ENCODE assay signal across 19 cellular contexts in genomic region chr17:73548620-73549311, GRCh38.
DNase-seq lines count a peak whose midpoint lies in the region; ATAC-seq and TF ChIP-seq lines count a peak whose summit lies in the region.
"Had no signal": no experiment of that assay in that cellular context is flagged by ENCODE, and none has a peak within 500 bp of the region (broad histone marks: within the 10 kb centered on the region; RNA-seq: fewer than 3 reads in every experiment).

No MANE protein-coding gene starts in this region.

- peak; percentile 21 for ATAC-seq in left lung
- ATAC-seq: PC-3 had no signal

- H3K9ac ChIP-seq in neuronal stem cell (ENCODE audit: low read depth, low read length, poor library complexity): no peak overlapping the region

- DNase-seq in cardiac muscle cell (ENCODE audit: low read depth in 1 of 2, low spot score in 1 of 2): no peak
- no peak for DNase-seq in left ventricle myocardium inferior
- DNase-seq in adrenal gland: peak in 6 of 7 donors; percentile 28 to 71 (median 58)
- DNase-seq in left lung: peak in 1 of 2 donors; percentile 63
- no peak for DNase-seq in neuronal stem cell (ENCODE audit: low spot score)
- DNase-seq in NCI-H69 (lab: John Stamatoyannopoulos, UW): no peak
- no peak for DNase-seq in immature natural killer cell
- DNase-seq in NCI-H345 treated with DMSO at 0.1 percent for 48 hours (lab: John Stamatoyannopoulos, UW; ENCODE audit: unreplicated experiment): no peak
- DNase-seq: BE2C; CD4-positive, alpha-beta memory T cell; DMS79; HCEC 1CT; KBM-7; MV-4-11; NCI-H187 treated with DMSO at 0.1 percent for 48 hours; NCI-H2171; NCI-H510A; PC-3 had no signal

- no peak overlapping the region for H2BK12ac ChIP-seq in neuronal stem cell (ENCODE audit: low read length)

- H3K14ac ChIP-seq in neuronal stem cell (ENCODE audit: low read length): no peak overlapping the region

- H3K27me3 ChIP-seq in cardiac muscle cell (no peaks in the 10 kb centered on the region), left ventricle myocardium inferior (ENCODE audit: low read depth) (peaks cover 57% of the 10 kb centered on the region), adrenal gland (no peaks in the 10 kb centered on the region), left lung (peaks cover 0 to 31% of the 10 kb centered on the region in 2 donors), neuronal stem cell (ENCODE audit: control insufficient read depth in 3 of 3, insufficient read depth in 3 of 3, low read depth in 1 of 3, low read length in 3 of 3) (no peaks in the 10 kb centered on the region)
- H3K27me3 ChIP-seq: BE2C had no signal

- no peak for TF ChIP-seq POLR2A in adrenal gland (IDR thresholded peaks at IDR 0.05)

- no peak overlapping the region for H3K23ac ChIP-seq in neuronal stem cell (ENCODE audit: low read depth, low read length, poor library complexity)

- H4K91ac ChIP-seq in neuronal stem cell (ENCODE audit: low read depth, low read length, poor library complexity): no peak overlapping the region

- H3K27ac ChIP-seq in cardiac muscle cell (peak overlapping the region; percentile 12), left ventricle myocardium inferior (replicated peaks) (no peak overlapping the region), adrenal gland (no peak overlapping the region), left lung (no peak overlapping the region), neuronal stem cell (replicated peaks; ENCODE audit: low read length) (no peak overlapping the region)
- H3K27ac ChIP-seq: SK-N-MC had no signal

- peaks cover 2 to 10% (median 2%) of the 10 kb centered on the region in 3 donors for H3K27me3 Mint-ChIP-seq in immature natural killer cell (ENCODE audit: low read depth in 3 of 3)

- no peak overlapping the region for H3K18ac ChIP-seq in neuronal stem cell (ENCODE audit: low read length)

- peaks cover 0 to 6% of the 10 kb centered on the region in 2 donors for H3K4me1 Mint-ChIP-seq in immature natural killer cell

- H2BK15ac ChIP-seq in neuronal stem cell (ENCODE audit: low read length): no peak overlapping the region

- H3K4ac ChIP-seq in neuronal stem cell (ENCODE audit: low read length): no peak overlapping the region

- H2AK5ac ChIP-seq in neuronal stem cell (ENCODE audit: low read depth, low read length): no peak overlapping the region

- H3K4me3 ChIP-seq in cardiac muscle cell (no peak overlapping the region), left ventricle myocardium inferior (no peak overlapping the region), adrenal gland (no peak overlapping the region), left lung (no peak overlapping the region), neuronal stem cell (ENCODE audit: low read length in 2 of 2) (no peak overlapping the region)
- H3K4me3 ChIP-seq: SK-N-MC had no signal

- H2BK120ac ChIP-seq in neuronal stem cell (ENCODE audit: low read depth, low read length): no peak overlapping the region

- no peaks in the 10 kb centered on the region for H3K9me3 ChIP-seq in cardiac muscle cell (ENCODE audit: low read depth)
- no peaks in the 10 kb centered on the region for H3K9me3 ChIP-seq in left ventricle myocardium inferior (replicated peaks)
- no peaks in the 10 kb centered on the region for H3K9me3 ChIP-seq in adrenal gland (replicated peaks in 1 of 3)
- H3K9me3 ChIP-seq in left lung: no peaks in the 10 kb centered on the region
- peaks cover 0 to 1% of the 10 kb centered on the region in 2 donors for H3K9me3 ChIP-seq in neuronal stem cell (replicated peaks in 1 of 2; ENCODE audit: control insufficient read depth in 2 of 2, insufficient read depth in 1 of 2, low read depth in 1 of 2, low read length in 2 of 2)
- H3K9me3 ChIP-seq: BE2C had no signal

- H3K4me1 ChIP-seq in cardiac muscle cell (ENCODE audit: low read depth): peaks cover 32% of the 10 kb centered on the region
- H3K4me1 ChIP-seq in left ventricle myocardium inferior: peaks cover 5% of the 10 kb centered on the region
- H3K4me1 ChIP-seq in adrenal gland (replicated peaks in 1 of 2): peaks cover 0 to 7% of the 10 kb centered on the region in 2 donors
- peaks cover 0 to 8% of the 10 kb centered on the region in 2 donors for H3K4me1 ChIP-seq in left lung
- H3K4me1 ChIP-seq in neuronal stem cell (ENCODE audit: control insufficient read depth in 2 of 2, insufficient read depth in 1 of 2, low read depth in 1 of 2, low read length in 2 of 2): peaks cover 8 to 44% of the 10 kb centered on the region in 2 donors
- H3K4me1 ChIP-seq: BE2C had no signal

- no peak overlapping the region for H2BK5ac ChIP-seq in neuronal stem cell (ENCODE audit: low read length)

- TF ChIP-seq CTCF in cardiac muscle cell (IDR thresholded peaks at IDR 0.05; ENCODE audit: low read depth, low read length) (no peak), left ventricle myocardium inferior (IDR thresholded peaks at IDR 0.05; ENCODE audit: borderline replicate concordance) (no peak), adrenal gland (IDR thresholded peaks at IDR 0.05) (no peak), left lung (IDR thresholded peaks at IDR 0.05) (no peak)

- H3K36me3 Mint-ChIP-seq in immature natural killer cell: no peaks in the 10 kb centered on the region
- H3K36me3 Mint-ChIP-seq: CD4-positive, alpha-beta memory T cell had no signal

- WGBS in adrenal gland, 4 donors: 32 to 44% (median 39%) methylated on average over 8 to 11 of the region's 11 CpGs
- no CpG with 5 or more reads among the region's 11 CpGs for WGBS in neuronal stem cell (ENCODE audit: extremely low coverage in 2 of 2, insufficient read length in 2 of 2, insufficient replicate concordance in 1 of 2), 2 donors

- H3K79me1 ChIP-seq in neuronal stem cell (ENCODE audit: low read depth, low read length): peaks cover 23% of the 10 kb centered on the region

- H3K4me3 Mint-ChIP-seq in immature natural killer cell: no peak overlapping the region
- H3K4me3 Mint-ChIP-seq: CD4-positive, alpha-beta memory T cell had no signal

- H3K4me2 ChIP-seq in neuronal stem cell (ENCODE audit: insufficient read depth, low read length, poor library complexity, severe bottlenecking): no peak overlapping the region

- intact Hi-C loops in left ventricle myocardium inferior (cut with micrococcal nuclease) (no loop called here), adrenal gland (cut with DNase I) (no loop called here), left lung (cut with DNase I) (no loop called here)

- H3K36me3 ChIP-seq in cardiac muscle cell (no peaks in the 10 kb centered on the region), left ventricle myocardium inferior (no peaks in the 10 kb centered on the region), adrenal gland (replicated peaks in 1 of 2) (no peaks in the 10 kb centered on the region), left lung (no peaks in the 10 kb centered on the region), neuronal stem cell (replicated peaks in 1 of 2; ENCODE audit: control insufficient read depth in 2 of 2, insufficient read depth in 2 of 2, low read length in 2 of 2) (peaks cover 0 to under 1% of the 10 kb centered on the region in 2 donors)
- H3K36me3 ChIP-seq: BE2C had no signal

- peak overlapping the region in 1 of 6 donors; percentile 50 for H3K27ac Mint-ChIP-seq in immature natural killer cell

- H3K9me3 Mint-ChIP-seq in immature natural killer cell: no peaks in the 10 kb centered on the region

- H2AFZ ChIP-seq in neuronal stem cell (ENCODE audit: low read length): no peak overlapping the region

- H4K8ac ChIP-seq in neuronal stem cell (ENCODE audit: low read depth, low read length): no peak overlapping the region

Comparison
In these comparisons a context has a peak if more than half of its experiments do, and no peak if none do; other contexts are left out.
1. DNase-seq: peak in adrenal gland (6 of 7); none in cardiac muscle cell (0 of 2), left ventricle myocardium inferior (single experiment), neuronal stem cell (single experiment), NCI-H69 (single experiment), immature natural killer cell (0 of 3) and NCI-H345 treated with DMSO at 0.1 percent for 48 hours (single experiment).